Comparison of ENCODE assay signal across 17 cellular contexts in genomic region chr1:223639333-223639749, GRCh38. TPM values are rescaled to one million over a fixed set of nuclear protein-coding genes. Genes with fewer than 3 reads are reported as not detected.
DNase-seq lines count a peak whose midpoint lies in the region; ATAC-seq and TF ChIP-seq lines count a peak whose summit lies in the region.
"Had no signal": no experiment of that assay in that cellular context is flagged by ENCODE, and none has a peak within 500 bp of the region (broad histone marks: within the 10 kb centered on the region; RNA-seq: fewer than 3 reads in every experiment).

No MANE protein-coding gene starts in this region.

- H3K9me3 Mint-ChIP-seq in activated CD8-positive, alpha-beta T cell treated with anti-CD3 and anti-CD28 coated beads, Interleukin-2, amount 10 ng/mL, durations not matched to agents 7 days and 5 days (ENCODE audit: insufficient read depth): peaks cover 18% of the 10 kb centered on the region

- H3K4me3 Mint-ChIP-seq in activated CD8-positive, alpha-beta T cell treated with anti-CD3 and anti-CD28 coated beads, Interleukin-2, amount 10 ng/mL, durations not matched to agents 7 days and 5 days: no peak overlapping the region

- H3K36me3 Mint-ChIP-seq in activated CD8-positive, alpha-beta T cell treated with anti-CD3 and anti-CD28 coated beads, Interleukin-2, amount 10 ng/mL, durations not matched to agents 7 days and 5 days (ENCODE audit: low read depth): peaks cover 17% of the 10 kb centered on the region

- intact Hi-C loops in right lobe of liver (cut with DNase I): no loop called here

- no peak for TF ChIP-seq POLR2A in right lobe of liver (IDR thresholded peaks at IDR 0.05)

- H3K4me3 ChIP-seq in GM12865 (ENCODE audit: low read depth, low read length): no peak overlapping the region
- no peak overlapping the region for H3K4me3 ChIP-seq in Jurkat, Clone E6-1 (ENCODE audit: low read length)
- peak overlapping the region in 1 of 3 donors; percentile 12 for H3K4me3 ChIP-seq in right lobe of liver
- H3K4me3 ChIP-seq: uterus had no signal

- H3K27ac Mint-ChIP-seq in activated CD8-positive, alpha-beta T cell treated with anti-CD3 and anti-CD28 coated beads, Interleukin-2, amount 10 ng/mL, durations not matched to agents 7 days and 5 days: no peak overlapping the region

- 22% methylated on average over 2 of the region's 2 CpGs for WGBS in right lobe of liver (ENCODE audit: insufficient coverage, low coverage, low lambda C conversion rate, missing lambda C conversion rate)

- POLR2A ChIA-PET in activated CD8-positive, alpha-beta T cell treated with anti-CD3 and anti-CD28 coated beads, Interleukin-2, amount 10 ng/mL, durations not matched to agents 7 days and 5 days (lab: Charles Lee): no interaction called here

- H3K27me3 ChIP-seq in right lobe of liver: no peaks in the 10 kb centered on the region
- H3K27me3 ChIP-seq: uterus had no signal

- H3K9me3 ChIP-seq in right lobe of liver: no peaks in the 10 kb centered on the region
- H3K9me3 ChIP-seq: uterus had no signal

- H3K4me1 Mint-ChIP-seq in activated CD8-positive, alpha-beta T cell treated with anti-CD3 and anti-CD28 coated beads, Interleukin-2, amount 10 ng/mL, durations not matched to agents 7 days and 5 days (ENCODE audit: low read depth): peaks cover 12% of the 10 kb centered on the region

- ATAC-seq in activated CD8-positive, alpha-beta T cell treated with anti-CD3 and anti-CD28 coated beads, Interleukin-2, amount 10 ng/mL, durations not matched to agents 7 days and 5 days: peak; percentile 61
- ATAC-seq in right lobe of liver (peak; percentile 71 to 80 (median 76)), HG03565 (IDR thresholded peaks at IDR 0.05; ENCODE audit: unreplicated experiment) (no peak)

- peaks cover 27% of the 10 kb centered on the region for H3K27me3 Mint-ChIP-seq in activated CD8-positive, alpha-beta T cell treated with anti-CD3 and anti-CD28 coated beads, Interleukin-2, amount 10 ng/mL, durations not matched to agents 7 days and 5 days (ENCODE audit: low read depth)

- DNase-seq in GM12865 (ENCODE audit: low read depth) (peak; percentile 7), right lobe of liver (no peak), NCI-H1048 (lab: John Stamatoyannopoulos, UW) (no peak), NCI-H1092 (lab: John Stamatoyannopoulos, UW) (no peak)
- DNase-seq in Jurkat, Clone E6-1 (ENCODE audit: low read depth, low spot score): peak; percentile 44
- no peak for DNase-seq in activated CD8-positive, alpha-beta T cell treated with anti-CD3 and anti-CD28 coated beads, Interleukin-2, amount 10 ng/mL, durations not matched to agents 7 days and 5 days
- DNase-seq: activated naive CD4-positive, alpha-beta T cell treated with anti-CD3 and anti-CD28 coated beads, Interleukin-2, amount 50 U/mL, for 16 hours; head of caudate nucleus; NCI-H1436 treated with DMSO at 0.1 percent for 48 hours; NCI-H446; T-helper 9 cell; uterus had no signal

- no peak for TF ChIP-seq CTCF in GM12865 (IDR thresholded peaks at IDR 0.05; ENCODE audit: insufficient read depth, low read depth, low read length, missing control alignments)
- TF ChIP-seq CTCF in right lobe of liver (IDR thresholded peaks at IDR 0.05): no peak

- H3K27ac ChIP-seq in right lobe of liver: peak overlapping the region; percentile 45 to 52 (median 50)
- H3K27ac ChIP-seq: C4-2B, uterus had no signal

- no peaks in the 10 kb centered on the region for H3K36me3 ChIP-seq in right lobe of liver
- H3K36me3 ChIP-seq: uterus had no signal

- CTCF ChIA-PET in activated CD8-positive, alpha-beta T cell treated with anti-CD3 and anti-CD28 coated beads, Interleukin-2, amount 10 ng/mL, durations not matched to agents 7 days and 5 days (lab: Charles Lee): no interaction called here

- H3K4me1 ChIP-seq in right lobe of liver: peaks cover 0 to 44% (median 19%) of the 10 kb centered on the region in 4 donors
- H3K4me1 ChIP-seq: uterus had no signal

RNA-seq across cellular contexts. Expression of gene CAPN8, which starts 26.2 kb away (rescaled TPM):
- polyA plus RNA-seq in Jurkat, Clone E6-1 (2012; ENCODE audit: insufficient read depth, insufficient read length): not detected
- total RNA-seq in activated CD8-positive, alpha-beta T cell treated with anti-CD3 and anti-CD28 coated beads, Interleukin-2, amount 10 ng/mL, durations not matched to agents 7 days and 5 days: under 1 TPM in 1 of 2 experiments, not detected in 1; 0.08 TPM
- 1 to 10 TPM in 1 of 6 experiments, under 1 TPM in 1, not detected in 4; 0.35 to 1.1 TPM for total RNA-seq in right lobe of liver
- total RNA-seq: activated CD8-positive, alpha-beta memory T cell treated with anti-CD3 and anti-CD28 coated beads for 36 hours; Daoy; posterior vena cava had no signal

Comparison
In these comparisons a context has a peak if more than half of its experiments do, and no peak if none do; other contexts are left out.
1. DNase-seq: peak in GM12865 (single experiment) and Jurkat, Clone E6-1 (single experiment); none in activated CD8-positive, alpha-beta T cell treated with anti-CD3 and anti-CD28 coated beads, Interleukin-2, amount 10 ng/mL, durations not matched to agents 7 days and 5 days (single experiment), right lobe of liver (0 of 3), NCI-H1048 (single experiment) and NCI-H1092 (single experiment).